Comparison of ENCODE assay signal across 8 cellular contexts in genomic region chr12:125064492-125064891, GRCh38. TPM values are rescaled to one million over a fixed set of nuclear protein-coding genes. Genes with fewer than 3 reads are reported as not detected.
A peak's percentile ranks its signal among the peaks of the same experiment; 100 is the strongest.
DNase-seq lines count a peak whose midpoint lies in the region; ATAC-seq lines count a peak whose summit lies in the region.

No MANE protein-coding gene starts in this region.

- H3K36me3 ChIP-seq in subcutaneous abdominal adipose tissue (ENCODE audit: control insufficient read depth in 5 of 5, insufficient read depth in 5 of 5, low read length in 5 of 5) = peaks cover 0 to 4% (median 0%) of the 10 kb centered on the region in 5 donors

- peaks cover 2 to 43% (median 26%) of the 10 kb centered on the region in 5 donors for H3K4me1 ChIP-seq in subcutaneous abdominal adipose tissue (ENCODE audit: control insufficient read depth in 5 of 5, insufficient read depth in 5 of 5, low read length in 5 of 5)

- no peaks in the 10 kb centered on the region for H3K9me3 ChIP-seq in subcutaneous abdominal adipose tissue (ENCODE audit: control insufficient read depth in 5 of 5, low read length in 5 of 5)

- CTCF ChIA-PET in activated CD4-positive, alpha-beta memory T cell treated with anti-CD3 and anti-CD28 coated beads for 36 hours (lab: Charles Lee) = interaction anchor here (0.6 to 1.2 kb wide), 2 partner anchors 15 to 142 kb away, joined by 3 read pairs; no protein-coding TSS in a partner anchor

- no peak overlapping the region for H3K27ac ChIP-seq in subcutaneous abdominal adipose tissue (ENCODE audit: low read depth, low read length)

- intact Hi-C loops in activated CD4-positive, alpha-beta memory T cell treated with anti-CD3 and anti-CD28 coated beads for 36 hours (cut with micrococcal nuclease) = no loop called here

- H3K27ac Mint-ChIP-seq in T-helper 1 cell treated with Interleukin-12 subunit alpha and Interleukin-12 subunit beta and Interleukin-4 antibody, amounts not matched to agents 30 μg/mL and 1 μg/mL, for 36 hours = no peak overlapping the region
- no peak overlapping the region for H3K27ac Mint-ChIP-seq in activated CD4-positive, alpha-beta memory T cell treated with anti-CD3 and anti-CD28 coated beads for 36 hours
- H3K27ac Mint-ChIP-seq in immature natural killer cell = peak overlapping the region in 4 of 6 donors; percentile 1 to 88 (median 79)

- peak overlapping the region; percentile 70 to 85 (median 78) for H3K4me3 ChIP-seq in subcutaneous abdominal adipose tissue (ENCODE audit: low read depth in 1 of 5, low read length in 5 of 5)

- DNase-seq in T-helper 1 cell = no peak
- no peak for DNase-seq in activated CD4-positive, alpha-beta memory T cell treated with anti-CD3 and anti-CD28 coated beads for 36 hours
- DNase-seq in immature natural killer cell = no peak
- DNase-seq in MV-4-11 (lab: John Stamatoyannopoulos, UW) = no peak
- no peak for DNase-seq in DMS 273 treated with DMSO at 0.1 percent for 48 hours (lab: John Stamatoyannopoulos, UW)

- H3K9me3 Mint-ChIP-seq in T-helper 1 cell treated with Interleukin-12 subunit alpha and Interleukin-12 subunit beta and Interleukin-4 antibody, amounts not matched to agents 30 μg/mL and 1 μg/mL, for 36 hours = peaks cover 4% of the 10 kb centered on the region
- H3K9me3 Mint-ChIP-seq in activated CD4-positive, alpha-beta memory T cell treated with anti-CD3 and anti-CD28 coated beads for 36 hours = no peaks in the 10 kb centered on the region
- no peaks in the 10 kb centered on the region for H3K9me3 Mint-ChIP-seq in immature natural killer cell

- no peak for ATAC-seq in HG02852 (IDR thresholded peaks at IDR 0.05; ENCODE audit: unreplicated experiment)

- no peaks in the 10 kb centered on the region for H3K36me3 Mint-ChIP-seq in T-helper 1 cell treated with Interleukin-12 subunit alpha and Interleukin-12 subunit beta and Interleukin-4 antibody, amounts not matched to agents 30 μg/mL and 1 μg/mL, for 36 hours (ENCODE audit: low read depth)
- no peaks in the 10 kb centered on the region for H3K36me3 Mint-ChIP-seq in activated CD4-positive, alpha-beta memory T cell treated with anti-CD3 and anti-CD28 coated beads for 36 hours
- peaks cover 0 to 3% (median 0%) of the 10 kb centered on the region in 3 donors for H3K36me3 Mint-ChIP-seq in immature natural killer cell

- POLR2A ChIA-PET in activated CD4-positive, alpha-beta memory T cell treated with anti-CD3 and anti-CD28 coated beads for 36 hours (lab: Charles Lee) = interaction anchor here (0.8 to 1.2 kb wide), 2 partner anchors 15 to 70 kb away, joined by 3 to 5 read pairs; no protein-coding TSS in a partner anchor

- H3K4me1 Mint-ChIP-seq in T-helper 1 cell treated with Interleukin-12 subunit alpha and Interleukin-12 subunit beta and Interleukin-4 antibody, amounts not matched to agents 30 μg/mL and 1 μg/mL, for 36 hours (ENCODE audit: low read depth) = peaks cover 13% of the 10 kb centered on the region
- H3K4me1 Mint-ChIP-seq in activated CD4-positive, alpha-beta memory T cell treated with anti-CD3 and anti-CD28 coated beads for 36 hours (ENCODE audit: low read depth) = peaks cover 18% of the 10 kb centered on the region
- peaks cover 18 to 19% of the 10 kb centered on the region in 2 donors for H3K4me1 Mint-ChIP-seq in immature natural killer cell

- peak overlapping the region in 1 of 5 donors; percentile 64 for H3K9ac ChIP-seq in subcutaneous abdominal adipose tissue (ENCODE audit: low read length in 5 of 5)

- H3K4me3 Mint-ChIP-seq in T-helper 1 cell treated with Interleukin-12 subunit alpha and Interleukin-12 subunit beta and Interleukin-4 antibody, amounts not matched to agents 30 μg/mL and 1 μg/mL, for 36 hours = peak overlapping the region; percentile 73
- peak overlapping the region; percentile 71 for H3K4me3 Mint-ChIP-seq in activated CD4-positive, alpha-beta memory T cell treated with anti-CD3 and anti-CD28 coated beads for 36 hours
- H3K4me3 Mint-ChIP-seq in immature natural killer cell = peak overlapping the region; percentile 80 to 95 (median 87)

- no peaks in the 10 kb centered on the region for H3K27me3 ChIP-seq in subcutaneous abdominal adipose tissue (ENCODE audit: control insufficient read depth in 5 of 5, insufficient read depth in 4 of 5, low read length in 5 of 5)

- peaks cover 21% of the 10 kb centered on the region for H3K27me3 Mint-ChIP-seq in T-helper 1 cell treated with Interleukin-12 subunit alpha and Interleukin-12 subunit beta and Interleukin-4 antibody, amounts not matched to agents 30 μg/mL and 1 μg/mL, for 36 hours (ENCODE audit: low read depth)
- peaks cover 4% of the 10 kb centered on the region for H3K27me3 Mint-ChIP-seq in activated CD4-positive, alpha-beta memory T cell treated with anti-CD3 and anti-CD28 coated beads for 36 hours
- H3K27me3 Mint-ChIP-seq in immature natural killer cell (ENCODE audit: low read depth in 3 of 3) = peaks cover 2 to 7% (median 3%) of the 10 kb centered on the region in 3 donors

RNA-seq across cellular contexts. Expression of gene AACS, which starts 0.7 kb away (rescaled TPM):
- total RNA-seq in activated CD4-positive, alpha-beta memory T cell treated with anti-CD3 and anti-CD28 coated beads for 36 hours = 10 to 100 TPM; 17.3 to 17.6 TPM
- polyA plus RNA-seq in immature natural killer cell = 10 to 100 TPM; 11.9 to 22.7 (median 14.0) TPM

Comparison
In these comparisons a context has a peak if more than half of its experiments do, and no peak if none do; other contexts are left out.
1. H3K27ac Mint-ChIP-seq: peak in immature natural killer cell (4 of 6); none in T-helper 1 cell treated with Interleukin-12 subunit alpha and Interleukin-12 subunit beta and Interleukin-4 antibody, amounts not matched to agents 30 μg/mL and 1 μg/mL, for 36 hours (single experiment) and activated CD4-positive, alpha-beta memory T cell treated with anti-CD3 and anti-CD28 coated beads for 36 hours (single experiment).
2. Peak in every context shown above with its lines, with median percentiles within 50 percentile points of each other: H3K4me3 Mint-ChIP-seq.